Comparison of ENCODE assay signal across 8 cellular contexts in the genomic region with DNA sequence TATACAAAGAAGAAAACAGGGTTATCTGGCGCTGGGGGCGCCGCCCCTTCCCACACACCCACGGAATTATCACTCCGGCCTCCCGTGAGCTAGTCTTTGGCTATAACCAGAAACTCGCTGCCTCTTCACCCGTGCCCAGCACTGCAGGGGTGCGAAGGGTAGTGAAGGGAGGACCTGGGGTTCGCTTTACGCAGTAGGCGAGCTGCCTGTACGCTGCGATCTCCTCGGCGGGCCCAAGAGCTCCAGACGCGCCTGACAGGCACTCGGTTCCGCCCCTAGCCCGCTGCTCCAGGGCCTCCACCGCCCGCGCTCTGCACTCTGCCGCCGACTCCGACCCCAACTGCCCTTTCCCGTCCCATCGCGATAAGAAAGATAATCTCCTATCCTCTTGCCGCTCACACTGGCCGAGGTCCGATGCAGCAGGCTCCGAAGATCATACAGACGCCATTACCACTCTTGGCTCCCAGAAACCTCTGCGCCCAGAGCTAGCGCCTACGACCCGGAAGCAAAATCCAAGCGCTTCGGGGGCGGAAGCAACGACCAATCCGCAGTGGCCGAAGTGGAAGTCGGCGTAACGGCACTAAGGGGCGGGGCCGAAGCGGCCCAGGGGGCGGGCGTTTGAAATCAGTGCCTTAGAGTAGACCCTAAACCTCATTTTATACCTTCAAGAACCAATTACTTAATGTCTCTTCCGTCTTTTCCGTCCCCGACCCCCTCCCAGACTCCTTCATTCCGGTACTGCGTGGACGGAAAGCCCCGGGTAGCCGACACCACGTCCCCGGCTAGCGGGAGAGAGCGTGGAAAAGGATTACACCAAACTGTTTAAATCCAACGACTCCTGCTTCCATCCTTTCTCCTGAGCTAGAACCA. TPM values are rescaled to one million over a fixed set of nuclear protein-coding genes. Genes with fewer than 3 reads are reported as not detected.
A peak's percentile ranks its signal among the peaks of the same experiment; 100 is the strongest.
DNase-seq lines count a peak whose midpoint lies in the region; ATAC-seq, FAIRE-seq and TF ChIP-seq lines count a peak whose summit lies in the region.

A gene (minus strand): TSS at position 458 of the 870 bp plus-strand sequence. CDS start 1,371 bp downstream, outside the sequence.
A gene (plus strand): TSS at position 611 of the 870 bp plus-strand sequence. CDS start 23,664 bp downstream, outside the sequence.

- peak within 1 kb of the TSS; percentile 83 for H4K12ac ChIP-seq in trophoblast cell (ENCODE audit: low read depth, low read length)

- H3K79me1 ChIP-seq in trophoblast cell (ENCODE audit: low read length), result peaks cover 6% of the 10 kb centered on the region

- H3K4me2 ChIP-seq in trophoblast cell (ENCODE audit: low read length), result peak within 1 kb of the TSS; percentile 75

- no peak within 1 kb of the TSS for H2BK12ac ChIP-seq in trophoblast cell (ENCODE audit: low read length)

- H3K18ac ChIP-seq in trophoblast cell (ENCODE audit: low read length), result peak within 1 kb of the TSS; percentile 51

- no peak for TF ChIP-seq EP300 in transverse colon (IDR thresholded peaks at IDR 0.05; ENCODE audit: low read depth)

- H3K79me2 ChIP-seq in trophoblast cell (ENCODE audit: control insufficient read depth, insufficient read depth, low read length, poor library complexity), result peaks cover 4% of the 10 kb centered on the region

- H2AFZ ChIP-seq in trophoblast cell (ENCODE audit: insufficient read depth, low read length, poor library complexity), result peak within 1 kb of the TSS; percentile 77

- WGBS in adrenal gland, 4 donors, result 0 to 1% (median 1%) methylated on average over 27 to 65 of the region's 66 CpGs
- 0 to 1% (median 0%) methylated on average over 55 to 66 of the region's 66 CpGs for WGBS in heart left ventricle, 4 donors
- WGBS in trophoblast cell (ENCODE audit: extremely low coverage, insufficient coverage, insufficient read length), result no CpG with 5 or more reads among the region's 66 CpGs
- 0 to 1% methylated on average over 14 to 60 of the region's 66 CpGs for WGBS in transverse colon (ENCODE audit: low coverage in 1 of 2), 2 donors

- in situ Hi-C loops in transverse colon (cut with MboI; ENCODE audit: low pct_ligation_motif_present in 1 of 4, low pct_unique_long_range_greater_than_20kb in 1 of 4, low sequenced_read_pairs in 3 of 4), result loop anchor here in 2 of 4 donors (10.0 kb wide), 1 partner anchor 91 kb away; a partner anchor contains a TSS

- H3K9ac ChIP-seq in trophoblast cell (ENCODE audit: low read length), result peak within 1 kb of the TSS; percentile 98

- TF ChIP-seq CTCF in adrenal gland (IDR thresholded peaks at IDR 0.05) (no peak), heart left ventricle (IDR thresholded peaks at IDR 0.05) (peak in 1 of 12 donors; percentile 15), transverse colon (IDR thresholded peaks at IDR 0.05) (no peak)

- peak within 1 kb of the TSS; percentile 51 for H3K4ac ChIP-seq in trophoblast cell (ENCODE audit: low read depth, low read length)

- peak; percentile 98 for FAIRE-seq in GM12892 (lab: Jason Lieb, UNC)

- H2AK5ac ChIP-seq in trophoblast cell (ENCODE audit: low read length), result peak within 1 kb of the TSS; percentile 95

- H3K36me3 ChIP-seq in adrenal gland (replicated peaks in 1 of 2) (peaks cover 0 to 37% of the 10 kb centered on the region in 2 donors), heart left ventricle (peaks cover 0 to 38% (median 36%) of the 10 kb centered on the region in 9 donors), trophoblast cell (ENCODE audit: control insufficient read depth in 1 of 2, insufficient read depth in 2 of 2, low read length in 2 of 2) (peaks cover 0 to 10% of the 10 kb centered on the region in 2 experiments), transverse colon (peaks cover 0 to 33% (median 10%) of the 10 kb centered on the region in 4 donors)

- no peaks in the 10 kb centered on the region for H3K9me3 ChIP-seq in adrenal gland (replicated peaks in 1 of 3)
- H3K9me3 ChIP-seq in heart left ventricle, result no peaks in the 10 kb centered on the region
- H3K9me3 ChIP-seq in trophoblast cell (ENCODE audit: insufficient read depth, low read depth, low read length), result no peaks in the 10 kb centered on the region
- H3K9me3 ChIP-seq in transverse colon, result no peaks in the 10 kb centered on the region

- H4K91ac ChIP-seq in trophoblast cell (ENCODE audit: low read depth, low read length), result peak within 1 kb of the TSS; percentile 69

- intact Hi-C loops in adrenal gland (cut with DNase I), result no loop called here
- intact Hi-C loops in heart left ventricle (cut with DNase I), result loop anchor here in 6 of 10 donors (5.0 to 10.0 kb wide), 9 partner anchors 79 to 791 kb away; a partner anchor contains a TSS
- intact Hi-C loops in transverse colon (cut with DNase I; ENCODE audit: low total_unique reads), result no loop called here

- peak; percentile 100 for ATAC-seq in HG02840 (IDR thresholded peaks at IDR 0.05; ENCODE audit: low FRiP score, unreplicated experiment)
- peak; percentile 99 to 100 (median 100) for ATAC-seq in heart left ventricle

- H3K23ac ChIP-seq in trophoblast cell (ENCODE audit: low read length), result no peak within 1 kb of the TSS

- H3K4me1 ChIP-seq in adrenal gland (replicated peaks in 1 of 2) (peaks cover 11 to 14% of the 10 kb centered on the region in 2 donors), heart left ventricle (peaks cover 4 to 19% (median 12%) of the 10 kb centered on the region in 12 donors), trophoblast cell (ENCODE audit: control insufficient read depth in 1 of 2, insufficient read depth in 2 of 2, low read length in 2 of 2) (no peaks in the 10 kb centered on the region), transverse colon (peaks cover 5 to 20% (median 12%) of the 10 kb centered on the region in 4 donors)

- peak; percentile 85 for DNase-seq in GM12892 (ENCODE audit: insufficient read length)
- DNase-seq in NCI-H1436 (lab: John Stamatoyannopoulos, UW), result peak; percentile 93
- peak; percentile 91 for DNase-seq in SW480 (ENCODE audit: low spot score)
- DNase-seq in adrenal gland, result peak; percentile 94 to 97 (median 94)
- peak; percentile 96 for DNase-seq in heart left ventricle
- peak; percentile 93 to 96 for DNase-seq in trophoblast cell
- peak; percentile 95 for DNase-seq in transverse colon

- peak within 1 kb of the TSS; percentile 87 for H4K8ac ChIP-seq in trophoblast cell (ENCODE audit: low read depth, low read length)

- H3K27ac ChIP-seq in adrenal gland (peak within 1 kb of the TSS in 4 of 5 donors; percentile 37 to 91 (median 76)), heart left ventricle (peak within 1 kb of the TSS in 11 of 12 donors; percentile 57 to 89 (median 80)), trophoblast cell (ENCODE audit: low read depth, low read length) (no peak within 1 kb of the TSS), transverse colon (peak within 1 kb of the TSS; percentile 81 to 91 (median 86))

- H2BK120ac ChIP-seq in trophoblast cell (ENCODE audit: insufficient read depth, low read length, poor library complexity), result peak within 1 kb of the TSS; percentile 54

- peak within 1 kb of the TSS; percentile 42 to 96 (median 92) for H3K4me3 ChIP-seq in adrenal gland
- peak within 1 kb of the TSS; percentile 71 to 93 (median 87) for H3K4me3 ChIP-seq in heart left ventricle
- H3K4me3 ChIP-seq in trophoblast cell (ENCODE audit: low read depth, low read length), result peak within 1 kb of the TSS; percentile 97
- H3K4me3 ChIP-seq in transverse colon, result peak within 1 kb of the TSS; percentile 62 to 96 (median 90)

- TF ChIP-seq POLR2A in GM12892 (IDR thresholded peaks at IDR 0.05; ENCODE audit: low read depth, low read length) (peak; percentile 90), adrenal gland (IDR thresholded peaks at IDR 0.05) (peak in 1 of 2 donors; percentile 75), heart left ventricle (IDR thresholded peaks at IDR 0.05) (no peak), transverse colon (IDR thresholded peaks at IDR 0.05) (peak; percentile 52)

- H2BK5ac ChIP-seq in trophoblast cell (ENCODE audit: low read depth, low read length, poor library complexity), result peak within 1 kb of the TSS; percentile 23

- H3K27me3 ChIP-seq in adrenal gland (no peaks in the 10 kb centered on the region), heart left ventricle (no peaks in the 10 kb centered on the region), trophoblast cell (ENCODE audit: insufficient read depth, low read length) (no peaks in the 10 kb centered on the region), transverse colon (no peaks in the 10 kb centered on the region)

- peak within 1 kb of the TSS; percentile 65 for H3K14ac ChIP-seq in trophoblast cell (ENCODE audit: low read length)

RNA-seq across cellular contexts. Expression of the first gene that starts in this region (rescaled TPM):
- polyA plus RNA-seq in GM12892 (2012; ENCODE audit: missing spikeins), result 90.6 TPM
- total RNA-seq in adrenal gland, result 10 to 100 TPM; 21.6 to 93.4 (median 53.9) TPM
- 100 to 1,000 TPM in 2 of 3 donors, 10 to 100 TPM in 1; 80.7 to 218 (median 162) TPM for polyA plus RNA-seq in adrenal gland
- total RNA-seq in heart left ventricle, result 10 to 100 TPM; 54.4 to 81.8 (median 62.6) TPM
- 100 to 1,000 TPM in 1 of 2 donors, 10 to 100 TPM in 1; 71.4 to 118 TPM for polyA plus RNA-seq in heart left ventricle
- polyA plus RNA-seq in trophoblast cell (2013), result 93.7 and 96.4 TPM in 2 replicates
- 10 to 100 TPM; 26.2 to 55.9 (median 46.2) TPM for total RNA-seq in transverse colon

RNA-seq across cellular contexts. Expression of the second gene that starts in this region (rescaled TPM):
- 1.3 TPM for polyA plus RNA-seq in GM12892 (2012; ENCODE audit: missing spikeins)
- 1 to 10 TPM in 5 of 8 donors, under 1 TPM in 3; 0.84 to 2.4 (median 1.2) TPM for total RNA-seq in adrenal gland
- polyA plus RNA-seq in adrenal gland, result 1 to 10 TPM in 1 of 3 donors, under 1 TPM in 2; 0.40 to 2.0 (median 0.47) TPM
- 1 to 10 TPM in 3 of 9 donors, under 1 TPM in 5, not detected in 1; 0.65 to 1.3 (median 0.95) TPM for total RNA-seq in heart left ventricle
- under 1 TPM; 0.19 to 0.85 TPM for polyA plus RNA-seq in heart left ventricle
- polyA plus RNA-seq in trophoblast cell (2013), result 0.82 and 0.97 TPM in 2 replicates
- total RNA-seq in transverse colon, result 1 to 10 TPM in 1 of 4 donors, under 1 TPM in 2, not detected in 1; 0.27 to 3.0 (median 0.32) TPM

Comparison
In these comparisons a context has a peak if more than half of its experiments do, and no peak if none do; other contexts are left out.
1. POLR2A ChIP-seq: peak in GM12892 (single experiment) and transverse colon (single experiment); none in heart left ventricle (0 of 2).
2. intact Hi-C loops: an anchor here in heart left ventricle (5.0 to 10.0 kb wide); none called in adrenal gland and transverse colon.
3. Peak in every context shown above with its lines, with median percentiles within 50 percentile points of each other: DNase-seq and H3K4me3 ChIP-seq.